1 cellular context compared by ENCODE assay signal in genomic region chr2:11629851-11630250, GRCh38.
TF ChIP-seq lines count a peak whose summit lies in the region.

No MANE protein-coding gene starts in this region.

TF ChIP-seq in WTC11, 78 proteins besides CTCF, POLR2A, EP300 and RAD21 (continued from another document):
- TF ChIP-seq, protein P1, sequence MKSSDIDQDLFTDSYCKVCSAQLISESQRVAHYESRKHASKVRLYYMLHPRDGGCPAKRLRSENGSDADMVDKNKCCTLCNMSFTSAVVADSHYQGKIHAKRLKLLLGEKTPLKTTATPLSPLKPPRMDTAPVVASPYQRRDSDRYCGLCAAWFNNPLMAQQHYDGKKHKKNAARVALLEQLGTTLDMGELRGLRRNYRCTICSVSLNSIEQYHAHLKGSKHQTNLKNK (CRISPR knock-in tag; IDR thresholded peaks at IDR 0.05): no peak
